Comparison of ENCODE assay signal across 35 cellular contexts in the genomic region with DNA sequence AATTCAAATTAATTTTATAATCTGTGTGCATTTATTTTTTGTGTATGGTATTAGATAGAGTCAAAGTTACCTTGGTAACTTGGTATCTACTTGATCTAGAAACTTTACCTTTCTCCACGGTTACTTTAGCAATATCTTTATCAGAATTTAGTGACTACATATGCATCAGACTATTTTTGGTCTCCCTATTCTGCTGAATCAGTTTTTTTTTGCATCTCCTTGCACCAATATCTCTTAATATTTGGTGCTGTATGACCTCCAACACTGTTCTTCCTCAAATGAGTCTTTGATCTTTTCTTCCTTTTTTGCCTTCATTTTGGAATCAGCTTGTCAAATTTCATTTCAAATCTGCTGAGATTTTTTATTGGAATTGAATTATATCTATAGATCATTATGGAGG.
"Had no signal": no experiment of that assay in that cellular context is flagged by ENCODE, and none has a peak within 500 bp of the region (broad histone marks: within the 10 kb centered on the region; RNA-seq: fewer than 3 reads in every experiment).

No MANE protein-coding gene starts in this region.

- H3K27me3 ChIP-seq: MG63 had no signal

- H3K36me3 ChIP-seq: MG63 had no signal

- H3K4me3 ChIP-seq: MG63 had no signal

- H3K9me3 ChIP-seq: MG63 had no signal

- DNase-seq: Karpas-422, Kasumi-1, MG63, MM.1S, MV-4-11, NCI-H1048, NCI-H1092, NCI-H1092 treated with DMSO at 0.1 percent for 48 hours, NCI-H1105, NCI-H1105 treated with DMSO at 0.1 percent for 48 hours, NCI-H1417, NCI-H1417 treated with DMSO at 0.1 percent for 48 hours, NCI-H1436, NCI-H1436 treated with DMSO at 0.1 percent for 48 hours, NCI-H146, NCI-H1694, NCI-H1694 treated with DMSO at 0.1 percent for 48 hours, NCI-H187, NCI-H187 treated with DMSO at 0.1 percent for 48 hours, NCI-H1930, NCI-H2029, NCI-H2029 treated with DMSO at 0.1 percent for 48 hours, NCI-H2081, NCI-H2081 treated with DMSO at 0.1 percent for 48 hours, NCI-H2107, NCI-H2171, NCI-H2171 treated with DMSO at 0.1 percent for 48 hours, NCI-H2227 treated with DMSO at 0.1 percent for 48 hours, NCI-H226, NCI-H345, NCI-H446, NCI-H446 treated with DMSO at 0.1 percent for 48 hours, NCI-H510A, NCI-H510A treated with DMSO at 0.1 percent for 48 hours, NCI-H524 had no signal
